In the genomic region with DNA sequence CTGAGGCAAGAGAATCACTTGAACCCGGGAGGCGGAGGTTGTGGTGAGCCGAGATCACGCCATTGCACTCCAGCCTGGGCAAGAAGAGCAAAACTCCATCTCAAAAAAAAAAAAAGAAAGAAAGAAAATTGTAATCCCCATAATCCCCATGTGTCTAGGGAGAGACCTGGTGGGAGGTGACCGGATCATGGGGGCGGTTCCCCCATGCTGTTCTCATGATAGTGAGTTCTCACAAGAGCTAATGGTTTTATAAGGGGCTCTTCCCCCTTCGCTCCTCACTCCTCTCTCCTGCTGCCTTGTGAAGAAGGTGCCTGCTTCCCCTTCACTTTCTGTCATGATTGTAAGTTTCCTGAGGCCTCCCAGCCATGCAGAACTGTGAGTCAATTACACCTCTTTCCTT, we compare ENCODE assay signal across 7 cellular contexts.
A peak's percentile ranks its signal among the peaks of the same experiment; 100 is the strongest.
DNase-seq lines count a peak whose midpoint lies in the region; ATAC-seq and TF ChIP-seq lines count a peak whose summit lies in the region.
"Not testable (repeated sequence)": the region's sequence is repeated elsewhere in the genome, so short reads cannot be mapped to it uniquely, and the experiment has no call there.

No MANE protein-coding gene starts in this region.

- TF ChIP-seq CTCF in activated CD8-positive, alpha-beta T cell treated with anti-CD3 and anti-CD28 coated beads for 36 hours (IDR thresholded peaks at IDR 0.05) = not testable (repeated sequence)

- not testable (repeated sequence) for H3K4me1 Mint-ChIP-seq in CD4-positive, CD25-positive, alpha-beta regulatory T cell; T-helper 17 cell
- peaks cover 29% of the 10 kb centered on the region for H3K4me1 Mint-ChIP-seq in activated CD8-positive, alpha-beta T cell treated with anti-CD3 and anti-CD28 coated beads for 36 hours (ENCODE audit: low read depth)
- H3K4me1 Mint-ChIP-seq in central memory CD8-positive, alpha-beta T cell = peaks cover 23% of the 10 kb centered on the region
- peaks cover 22 to 25% (median 24%) of the 10 kb centered on the region in 3 donors for H3K4me1 Mint-ChIP-seq in naive B cell

- not testable (repeated sequence) for H3K27me3 Mint-ChIP-seq in CD4-positive, CD25-positive, alpha-beta regulatory T cell; T-helper 17 cell; activated CD8-positive, alpha-beta T cell treated with anti-CD3 and anti-CD28 coated beads for 36 hours; central memory CD8-positive, alpha-beta T cell; naive B cell

- not testable (repeated sequence) for DNase-seq in CD4-positive, CD25-positive, alpha-beta regulatory T cell; T-helper 17 cell; central memory CD8-positive, alpha-beta T cell (ENCODE audit: low spot score in 2 of 2); naive B cell
- peak; percentile 1 for DNase-seq in activated CD8-positive, alpha-beta T cell treated with anti-CD3 and anti-CD28 coated beads for 36 hours
- DNase-seq in activated effector memory CD4-positive, alpha-beta T cell treated with anti-CD3 and anti-CD28 coated beads, Interleukin-2, amount 50 U/mL, for 16 hours = peak; percentile 13
- DNase-seq in posterior vena cava (ENCODE audit: low spot score) = peak; percentile 18

- not testable (repeated sequence) for H3K4me1 ChIP-seq in CD4-positive, CD25-positive, alpha-beta regulatory T cell (ENCODE audit: control insufficient read depth, insufficient read depth, low read length, poor library complexity, severe bottlenecking)

- not testable (repeated sequence) for H3K4me3 Mint-ChIP-seq in CD4-positive, CD25-positive, alpha-beta regulatory T cell; T-helper 17 cell; activated CD8-positive, alpha-beta T cell treated with anti-CD3 and anti-CD28 coated beads for 36 hours; central memory CD8-positive, alpha-beta T cell; naive B cell

- H3K4me3 ChIP-seq in CD4-positive, CD25-positive, alpha-beta regulatory T cell (ENCODE audit: low read depth, low read length) = not testable (repeated sequence)

- H3K27ac Mint-ChIP-seq in CD4-positive, CD25-positive, alpha-beta regulatory T cell = peak overlapping the region in 2 of 3 donors; percentile 85 to 93
- H3K27ac Mint-ChIP-seq in T-helper 17 cell (peak overlapping the region; percentile 78), naive B cell (peak overlapping the region in 4 of 6 donors; percentile 73 to 92 (median 78))
- H3K27ac Mint-ChIP-seq in activated CD8-positive, alpha-beta T cell treated with anti-CD3 and anti-CD28 coated beads for 36 hours = not testable (repeated sequence)
- peak overlapping the region; percentile 44 for H3K27ac Mint-ChIP-seq in central memory CD8-positive, alpha-beta T cell (ENCODE audit: low read depth)

- H3K27me3 ChIP-seq in CD4-positive, CD25-positive, alpha-beta regulatory T cell (ENCODE audit: control insufficient read depth, insufficient read depth, low read length) = not testable (repeated sequence)

- H3K36me3 Mint-ChIP-seq in CD4-positive, CD25-positive, alpha-beta regulatory T cell; T-helper 17 cell (ENCODE audit: low read depth); activated CD8-positive, alpha-beta T cell treated with anti-CD3 and anti-CD28 coated beads for 36 hours (ENCODE audit: low read depth); central memory CD8-positive, alpha-beta T cell (ENCODE audit: insufficient read depth); naive B cell: not testable (repeated sequence)

- H3K9me3 Mint-ChIP-seq in CD4-positive, CD25-positive, alpha-beta regulatory T cell; activated CD8-positive, alpha-beta T cell treated with anti-CD3 and anti-CD28 coated beads for 36 hours; central memory CD8-positive, alpha-beta T cell; naive B cell: not testable (repeated sequence)

- intact Hi-C loops in activated CD8-positive, alpha-beta T cell treated with anti-CD3 and anti-CD28 coated beads for 36 hours (cut with micrococcal nuclease); posterior vena cava (cut with DNase I): not testable (repeated sequence)

- H3K9me3 ChIP-seq in CD4-positive, CD25-positive, alpha-beta regulatory T cell (ENCODE audit: control insufficient read depth in 2 of 2, low read length in 2 of 2); T-helper 17 cell (ENCODE audit: control insufficient read depth, low read length, poor library complexity, severe bottlenecking): not testable (repeated sequence)

- H3K27ac ChIP-seq in CD4-positive, CD25-positive, alpha-beta regulatory T cell (ENCODE audit: insufficient read depth, low read length, poor library complexity, severe bottlenecking) = not testable (repeated sequence)

- CTCF ChIA-PET in activated CD8-positive, alpha-beta T cell treated with anti-CD3 and anti-CD28 coated beads for 36 hours (lab: Charles Lee) = interaction anchor here (2.8 to 19.3 kb wide), 2 partner anchors 42 to 124 kb away, joined by 10 to 395 read pairs; no protein-coding TSS in a partner anchor

- H3K36me3 ChIP-seq in CD4-positive, CD25-positive, alpha-beta regulatory T cell (ENCODE audit: control insufficient read depth, insufficient read depth, low read length) = not testable (repeated sequence)

- POLR2A ChIA-PET in activated CD8-positive, alpha-beta T cell treated with anti-CD3 and anti-CD28 coated beads for 36 hours (lab: Charles Lee) = not testable (repeated sequence)

- ATAC-seq in CD4-positive, CD25-positive, alpha-beta regulatory T cell (ENCODE audit: low read depth in 2 of 2); T-helper 17 cell; activated CD8-positive, alpha-beta T cell treated with anti-CD3 and anti-CD28 coated beads for 36 hours; central memory CD8-positive, alpha-beta T cell (replicated peaks; ENCODE audit: extremely low read depth, poor library complexity, severe bottlenecking); naive B cell (ENCODE audit: low read depth in 2 of 2): not testable (repeated sequence)
